Comparison of ENCODE assay signal across 13 cellular contexts in genomic region chr16:86059253-86060171, GRCh38.
DNase-seq lines count a peak whose midpoint lies in the region; ATAC-seq and TF ChIP-seq lines count a peak whose summit lies in the region.
"Had no signal": no experiment of that assay in that cellular context is flagged by ENCODE, and none has a peak within 500 bp of the region (broad histone marks: within the 10 kb centered on the region; RNA-seq: fewer than 3 reads in every experiment).

No MANE protein-coding gene starts in this region.

- WGBS in heart left ventricle, 4 donors: 18 to 27% (median 25%) methylated on average over 12 to 15 of the region's 15 CpGs
- WGBS in tibial nerve, 2 donors: 34 to 36% methylated on average over 14 of the region's 15 CpGs
- 44% methylated on average over 14 of the region's 15 CpGs for WGBS in suprapubic skin

- H3K4me1 ChIP-seq in heart left ventricle (peaks cover 0 to 36% (median 16%) of the 10 kb centered on the region in 12 donors), muscle layer of colon (ENCODE audit: insufficient read depth, low read length) (peaks cover 39% of the 10 kb centered on the region), tibial nerve (peaks cover 0 to 39% (median 12%) of the 10 kb centered on the region in 4 donors), suprapubic skin (peaks cover 15% of the 10 kb centered on the region)
- H3K4me1 ChIP-seq: neural progenitor cell had no signal

- H3K9me3 ChIP-seq in heart left ventricle: no peaks in the 10 kb centered on the region
- no peaks in the 10 kb centered on the region for H3K9me3 ChIP-seq in muscle layer of colon (ENCODE audit: low read length)
- no peaks in the 10 kb centered on the region for H3K9me3 ChIP-seq in tibial nerve
- H3K9me3 ChIP-seq in suprapubic skin: no peaks in the 10 kb centered on the region

- intact Hi-C loops in heart left ventricle (cut with DNase I): no loop called here

- TF ChIP-seq CTCF in heart left ventricle (IDR thresholded peaks at IDR 0.05) (no peak), tibial nerve (IDR thresholded peaks at IDR 0.05) (no peak), suprapubic skin (IDR thresholded peaks at IDR 0.05) (no peak)

- H3K27me3 ChIP-seq in heart left ventricle (peaks cover 0 to 5% (median 0%) of the 10 kb centered on the region in 9 donors), muscle layer of colon (ENCODE audit: control insufficient read depth in 1 of 2, insufficient read depth in 2 of 2, low read length in 2 of 2) (no peaks in the 10 kb centered on the region), tibial nerve (no peaks in the 10 kb centered on the region), suprapubic skin (peaks cover 31% of the 10 kb centered on the region)

- H3K27ac ChIP-seq in caudate nucleus (ENCODE audit: low read depth, low read length) (peak overlapping the region; percentile 40), heart left ventricle (peak overlapping the region in 10 of 12 donors; percentile 13 to 82 (median 70)), muscle layer of colon (ENCODE audit: low read depth, low read length) (peak overlapping the region; percentile 54), tibial nerve (peak overlapping the region in 3 of 4 donors; percentile 20 to 66 (median 53)), suprapubic skin (no peak overlapping the region)
- H3K27ac ChIP-seq: neural progenitor cell, SK-N-MC had no signal

- DNase-seq in caudate nucleus (lab: John Stamatoyannopoulos, UW): peak in 12 of 61 donors; percentile 8 to 73 (median 24)
- peak; percentile 77 to 86 (median 85) for DNase-seq in heart left ventricle
- peak; percentile 50 to 76 for DNase-seq in tibial nerve (ENCODE audit: low spot score in 2 of 2)
- no peak for DNase-seq in NCI-H1436 treated with DMSO at 0.1 percent for 48 hours (lab: John Stamatoyannopoulos, UW)
- DNase-seq in suprapubic skin (ENCODE audit: low spot score in 2 of 2): no peak
- DNase-seq: effector memory CD4-positive, alpha-beta T cell; H9; NCI-H1092 had no signal

- TF ChIP-seq EP300 in tibial nerve (IDR thresholded peaks at IDR 0.05) (peak in 1 of 2 donors; percentile 48), suprapubic skin (IDR thresholded peaks at IDR 0.05) (no peak)

- H3K4me3 ChIP-seq in heart left ventricle (no peak overlapping the region), muscle layer of colon (ENCODE audit: low read depth in 1 of 2, low read length in 2 of 2) (no peak overlapping the region), tibial nerve (no peak overlapping the region), suprapubic skin (no peak overlapping the region)
- H3K4me3 ChIP-seq: neural progenitor cell, SK-N-MC had no signal

- ATAC-seq in heart left ventricle (peak; percentile 84 to 94 (median 89)), GM18867 (IDR thresholded peaks at IDR 0.05; ENCODE audit: unreplicated experiment) (no peak), HG02852 (IDR thresholded peaks at IDR 0.05; ENCODE audit: unreplicated experiment) (no peak)

- no peak overlapping the region for H3K9ac ChIP-seq in muscle layer of colon (ENCODE audit: low read length)
- H3K9ac ChIP-seq: neural progenitor cell had no signal

- TF ChIP-seq POLR2A in heart left ventricle (IDR thresholded peaks at IDR 0.05) (no peak), tibial nerve (IDR thresholded peaks at IDR 0.05) (no peak), suprapubic skin (IDR thresholded peaks at IDR 0.05) (no peak)

- no peaks in the 10 kb centered on the region for H3K36me3 ChIP-seq in heart left ventricle
- H3K36me3 ChIP-seq in muscle layer of colon (ENCODE audit: insufficient read depth, low read length): no peaks in the 10 kb centered on the region
- H3K36me3 ChIP-seq in tibial nerve: no peaks in the 10 kb centered on the region
- no peaks in the 10 kb centered on the region for H3K36me3 ChIP-seq in suprapubic skin
- H3K36me3 ChIP-seq: neural progenitor cell had no signal

Comparison
In these comparisons a context has a peak if more than half of its experiments do, and no peak if none do; other contexts are left out.
1. DNase-seq: peak in heart left ventricle (5 of 5) and tibial nerve (2 of 2); none in NCI-H1436 treated with DMSO at 0.1 percent for 48 hours (single experiment) and suprapubic skin (0 of 2).
2. ATAC-seq: peak in heart left ventricle (4 of 4); none in GM18867 (single experiment) and HG02852 (single experiment).